In the genomic region with DNA sequence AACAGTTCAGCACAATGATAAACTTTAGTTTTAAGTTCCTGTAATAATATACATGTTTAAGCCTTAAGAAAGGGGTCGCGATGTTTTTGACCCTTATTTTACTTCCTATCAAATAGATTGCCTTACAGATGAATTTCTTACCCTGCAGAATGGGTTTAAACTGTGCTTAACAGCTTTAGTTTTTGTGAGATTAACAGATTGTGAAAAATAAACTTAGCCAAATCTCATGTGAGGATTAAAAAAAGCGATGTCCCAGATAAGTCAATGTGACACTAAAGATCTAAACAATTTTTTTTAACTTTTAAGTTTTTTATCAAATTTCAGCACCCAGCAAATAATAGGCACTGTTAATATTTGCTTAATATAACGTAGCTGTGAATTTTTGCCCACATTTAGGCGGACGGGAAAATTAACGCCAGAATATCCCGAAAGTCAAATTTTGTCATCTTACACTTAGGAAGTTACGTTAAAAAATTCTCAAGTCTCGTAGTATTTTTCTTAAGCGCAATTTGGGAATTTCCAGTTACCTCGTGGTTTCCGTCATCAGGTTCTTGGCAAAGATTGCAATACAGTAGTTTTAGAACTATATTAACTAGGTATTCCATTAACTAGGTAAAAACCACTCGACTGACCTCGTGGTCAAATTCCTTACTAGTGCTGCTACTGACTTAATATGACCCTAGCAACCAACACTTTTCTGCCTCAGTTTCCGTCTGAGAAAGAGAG, we compare ENCODE assay signal across 9 cellular contexts. TPM values are rescaled to one million over a fixed set of nuclear protein-coding genes. Genes with fewer than 3 reads are reported as not detected.
DNase-seq lines count a peak whose midpoint lies in the region; ATAC-seq, FAIRE-seq and TF ChIP-seq lines count a peak whose summit lies in the region.
"Had no signal": no experiment of that assay in that cellular context is flagged by ENCODE, and none has a peak within 500 bp of the region (broad histone marks: within the 10 kb centered on the region; RNA-seq: fewer than 3 reads in every experiment).

No MANE protein-coding gene starts in this region.

- H3K79me2 ChIP-seq in keratinocyte (ENCODE audit: control insufficient read depth, insufficient read depth, low read length) = peaks cover 59% of the 10 kb centered on the region

- H2AFZ ChIP-seq in keratinocyte (ENCODE audit: control insufficient read depth, low read length) = no peak overlapping the region

- peak overlapping the region; percentile 93 for H3K4me3 Mint-ChIP-seq in activated CD4-positive, alpha-beta T cell treated with anti-CD3 and anti-CD28 coated beads for 36 hours

- H3K36me3 Mint-ChIP-seq in activated CD4-positive, alpha-beta T cell treated with anti-CD3 and anti-CD28 coated beads for 36 hours (ENCODE audit: low read depth) = peaks cover 61% of the 10 kb centered on the region
- H3K36me3 Mint-ChIP-seq in activated naive CD4-positive, alpha-beta T cell treated with anti-CD3 and anti-CD28 coated beads, Interleukin-2, amount 50 U/mL, for 72 hours = peaks cover 31 to 65% of the 10 kb centered on the region in 2 donors

- H3K27me3 ChIP-seq in keratinocyte (ENCODE audit: control insufficient read depth, extremely low read depth, insufficient read depth, low read length) (no peaks in the 10 kb centered on the region), subcutaneous abdominal adipose tissue (ENCODE audit: control insufficient read depth in 5 of 5, insufficient read depth in 4 of 5, low read length in 5 of 5) (peaks cover 0 to 2% (median 0%) of the 10 kb centered on the region in 5 donors)

- no peak for ATAC-seq in activated CD4-positive, alpha-beta T cell treated with anti-CD3 and anti-CD28 coated beads for 36 hours
- no peak for ATAC-seq in activated naive CD4-positive, alpha-beta T cell treated with anti-CD3 and anti-CD28 coated beads, Interleukin-2, amount 50 U/mL, for 72 hours
- ATAC-seq in HG03139 (IDR thresholded peaks at IDR 0.05; ENCODE audit: unreplicated experiment) = no peak
- no peak for ATAC-seq in GM18870 (IDR thresholded peaks at IDR 0.05; ENCODE audit: unreplicated experiment)

- H3K4me1 Mint-ChIP-seq in activated CD4-positive, alpha-beta T cell treated with anti-CD3 and anti-CD28 coated beads for 36 hours = peaks cover 39% of the 10 kb centered on the region

- H3K9ac ChIP-seq in keratinocyte (ENCODE audit: control insufficient read depth, extremely low read depth, insufficient read depth, low read length) (peak overlapping the region; percentile 100), subcutaneous abdominal adipose tissue (ENCODE audit: low read length in 5 of 5) (peak overlapping the region; percentile 95 to 100 (median 100))

- intact Hi-C loops in activated CD4-positive, alpha-beta T cell treated with anti-CD3 and anti-CD28 coated beads for 36 hours (cut with DNase I, micrococcal nuclease) = loop anchor here (2.0 to 10.0 kb wide), 6 partner anchors 36 to 1827 kb away; partner anchors contain the start of genes ACIN1 (in 1 of the 2), ANG (in 1 of the 2), APEX1 (in 1 of the 2) and C14orf119 (in 1 of the 2)

- H3K27ac ChIP-seq in keratinocyte (ENCODE audit: control insufficient read depth, insufficient read depth, low read length) (peak overlapping the region; percentile 99), subcutaneous abdominal adipose tissue (ENCODE audit: low read depth, low read length) (peak overlapping the region; percentile 100)

- H4K20me1 ChIP-seq in keratinocyte (ENCODE audit: control insufficient read depth, extremely low read depth, insufficient read depth, low read length) = peaks cover 47% of the 10 kb centered on the region

- FAIRE-seq in keratinocyte (lab: Jason Lieb, UNC) = no peak
- FAIRE-seq: G401.6 had no signal

- dilution Hi-C loops in keratinocyte (cut with MboI; ENCODE audit: extremely low pct_ligation_motif_present, low sequenced_read_pairs) = no loop called here

- POLR2A ChIA-PET in activated CD4-positive, alpha-beta T cell treated with anti-CD3 and anti-CD28 coated beads for 36 hours (lab: Charles Lee) = interaction anchor here (0.6 to 1.9 kb wide), 4 partner anchors 11 to 209 kb away, joined by 3 to 5 read pairs (median 4); no protein-coding TSS in a partner anchor

- peak overlapping the region; percentile 100 for H3K27ac Mint-ChIP-seq in activated CD4-positive, alpha-beta T cell treated with anti-CD3 and anti-CD28 coated beads for 36 hours
- H3K27ac Mint-ChIP-seq in activated naive CD4-positive, alpha-beta T cell treated with anti-CD3 and anti-CD28 coated beads, Interleukin-2, amount 50 U/mL, for 72 hours = peak overlapping the region; percentile 96 to 100

- no peaks in the 10 kb centered on the region for H3K27me3 Mint-ChIP-seq in activated CD4-positive, alpha-beta T cell treated with anti-CD3 and anti-CD28 coated beads for 36 hours

- H3K36me3 ChIP-seq in keratinocyte (ENCODE audit: control insufficient read depth in 2 of 2, extremely low read depth in 1 of 2, insufficient read depth in 2 of 2, low read length in 2 of 2) = peaks cover 5 to 22% of the 10 kb centered on the region in 2 experiments
- peaks cover 3 to 22% (median 10%) of the 10 kb centered on the region in 5 donors for H3K36me3 ChIP-seq in subcutaneous abdominal adipose tissue (ENCODE audit: control insufficient read depth in 5 of 5, insufficient read depth in 5 of 5, low read length in 5 of 5)

- no peaks in the 10 kb centered on the region for H3K9me3 Mint-ChIP-seq in activated CD4-positive, alpha-beta T cell treated with anti-CD3 and anti-CD28 coated beads for 36 hours (ENCODE audit: low read depth)
- no peaks in the 10 kb centered on the region for H3K9me3 Mint-ChIP-seq in activated naive CD4-positive, alpha-beta T cell treated with anti-CD3 and anti-CD28 coated beads, Interleukin-2, amount 50 U/mL, for 72 hours

- CTCF ChIA-PET in activated CD4-positive, alpha-beta T cell treated with anti-CD3 and anti-CD28 coated beads for 36 hours (lab: Charles Lee) = no interaction called here

- H3K4me3 ChIP-seq in keratinocyte (ENCODE audit: control insufficient read depth in 2 of 3, extremely low read depth in 1 of 3, insufficient read depth in 2 of 3, low read depth in 1 of 3, low read length in 3 of 3) (peak overlapping the region; percentile 84 to 97 (median 93)), subcutaneous abdominal adipose tissue (ENCODE audit: low read depth in 1 of 5, low read length in 5 of 5) (peak overlapping the region; percentile 82 to 100 (median 100))

- H3K9me1 ChIP-seq in keratinocyte (ENCODE audit: control insufficient read depth, extremely low read depth, insufficient read depth, low read length) = peaks cover 2% of the 10 kb centered on the region

- no peak for DNase-seq in activated CD4-positive, alpha-beta T cell treated with anti-CD3 and anti-CD28 coated beads for 36 hours
- DNase-seq in activated CD4-positive, alpha-beta T cell treated with anti-CD3 and anti-CD28 coated beads, Interleukin-2, amount 50 U/mL, for 4 hours = no peak
- no peak for DNase-seq in activated naive CD4-positive, alpha-beta T cell treated with anti-CD3 and anti-CD28 coated beads, Interleukin-2, amount 50 U/mL, for 72 hours (ENCODE audit: low spot score in 2 of 2)
- DNase-seq in keratinocyte (ENCODE audit: low read depth, low spot score) = no peak
- no peak for DNase-seq in germinal center (ENCODE audit: low spot score)

- H3K4me2 ChIP-seq in keratinocyte (ENCODE audit: control insufficient read depth, extremely low read depth, insufficient read depth, low read depth, low read length) = peak overlapping the region; percentile 97

- H3K9me3 ChIP-seq in keratinocyte (ENCODE audit: control insufficient read depth, low read depth, low read length) = no peaks in the 10 kb centered on the region
- H3K9me3 ChIP-seq in subcutaneous abdominal adipose tissue (ENCODE audit: control insufficient read depth in 5 of 5, low read length in 5 of 5) = no peaks in the 10 kb centered on the region

- H3K4me1 ChIP-seq in keratinocyte (ENCODE audit: control insufficient read depth, extremely low read depth, insufficient read depth, low read length) = peaks cover 39% of the 10 kb centered on the region
- H3K4me1 ChIP-seq in subcutaneous abdominal adipose tissue (ENCODE audit: control insufficient read depth in 5 of 5, insufficient read depth in 5 of 5, low read length in 5 of 5) = peaks cover 6 to 60% (median 52%) of the 10 kb centered on the region in 5 donors

- TF ChIP-seq CTCF in keratinocyte (optimal IDR thresholded peaks at IDR 0.05 in 1 of 3, IDR thresholded peaks at IDR 0.05 in 1 of 3, conservative IDR thresholded peaks at IDR 0.05 in 1 of 3; ENCODE audit: extremely low read depth in 1 of 3, insufficient read depth in 2 of 3, low read length in 3 of 3) = no peak

RNA-seq across cellular contexts. Expression of gene HNRNPC, which starts 1.2 kb away (rescaled TPM):
- total RNA-seq in activated CD4-positive, alpha-beta T cell treated with anti-CD3 and anti-CD28 coated beads for 36 hours = 1,000 to 10,000 TPM; 1,155 to 1,665 TPM
- 1,000 to 10,000 TPM in 1 of 2 donors, 100 to 1,000 TPM in 1; 948 to 1,048 TPM for total RNA-seq in activated naive CD4-positive, alpha-beta T cell treated with anti-CD3 and anti-CD28 coated beads, Interleukin-2, amount 50 U/mL, for 72 hours
- polyA plus RNA-seq in keratinocyte = 624 to 871 TPM (median 786 TPM) in 3 replicates
- 2,950 TPM for polyA plus RNA-seq in keratinocyte (2011; ENCODE audit: low read depth)
- polyA plus RNA-seq in keratinocyte (2011; cell fraction: cytosol; rRNA removed) = 414 and 574 TPM in 2 replicates
- 390 and 516 TPM in 2 replicates for polyA plus RNA-seq in keratinocyte (2011; cell fraction: nucleus; rRNA removed)
- 567 and 714 TPM in 2 replicates for polyA plus RNA-seq in keratinocyte (2012; ENCODE audit: low replicate concordance)
- 380 to 701 TPM (median 538 TPM) in 3 replicates for polyA minus RNA-seq in keratinocyte
- polyA minus RNA-seq in keratinocyte (2011; cell fraction: cytosol; rRNA and poly(A)+ RNA removed) = 204 TPM
- 318 and 503 TPM in 2 replicates for polyA minus RNA-seq in keratinocyte (2011; cell fraction: nucleus; rRNA and poly(A)+ RNA removed)

RNA-seq across cellular contexts. Expression of gene RPGRIP1, which starts 11.8 kb away (rescaled TPM):
- under 1 TPM; 0.14 to 0.21 TPM for total RNA-seq in activated CD4-positive, alpha-beta T cell treated with anti-CD3 and anti-CD28 coated beads for 36 hours
- total RNA-seq in activated naive CD4-positive, alpha-beta T cell treated with anti-CD3 and anti-CD28 coated beads, Interleukin-2, amount 50 U/mL, for 72 hours = not detected
- polyA plus RNA-seq in keratinocyte = 0.07 TPM in 1 of 3 replicates, not detected in the others
- polyA plus RNA-seq in keratinocyte (2011; ENCODE audit: low read depth) = not detected
- polyA plus RNA-seq in keratinocyte (2011; cell fraction: cytosol; rRNA removed) = 0.02 and 0.03 TPM in 2 replicates
- polyA plus RNA-seq in keratinocyte (2011; cell fraction: nucleus; rRNA removed) = 0.05 TPM in 1 of 2 replicates, not detected in the other
- not detected in 2 replicates for polyA plus RNA-seq in keratinocyte (2012; ENCODE audit: low replicate concordance)
- polyA minus RNA-seq in keratinocyte = 0.23 TPM in 1 of 3 replicates, not detected in the others
- polyA minus RNA-seq in keratinocyte (2011; cell fraction: cytosol; rRNA and poly(A)+ RNA removed) = not detected
- polyA minus RNA-seq in keratinocyte (2011; cell fraction: nucleus; rRNA and poly(A)+ RNA removed) = not detected in 2 replicates
